ENCODE assay signal across 19 cellular contexts in genomic region chr18:79975985-79976680, GRCh38. TPM values are rescaled to one million over a fixed set of nuclear protein-coding genes. Genes with fewer than 3 reads are reported as not detected.
DNase-seq lines count a peak whose midpoint lies in the region; ATAC-seq and TF ChIP-seq lines count a peak whose summit lies in the region.
"Had no signal": no experiment of that assay in that cellular context is flagged by ENCODE, and none has a peak within 500 bp of the region (broad histone marks: within the 10 kb centered on the region; RNA-seq: fewer than 3 reads in every experiment).

No MANE protein-coding gene starts in this region.

- no peak overlapping the region for H3K4me3 ChIP-seq in right lobe of liver
- H3K4me3 ChIP-seq: cardiac muscle cell, GM23248 had no signal

- H3K36me3 ChIP-seq in right lobe of liver = peaks cover 0 to 14% (median 8%) of the 10 kb centered on the region in 4 donors

- peak overlapping the region in 2 of 3 donors; percentile 14 to 30 for H3K27ac ChIP-seq in right lobe of liver
- H3K27ac ChIP-seq: cardiac muscle cell, epithelial cell of prostate, GM23248 had no signal

- in situ Hi-C loops in GM13977 (cut with MboI; ENCODE audit: low pct_unique_long_range_greater_than_20kb, low sequenced_read_pairs, unreplicated experiment) = no loop called here

- H3K4me1 ChIP-seq in right lobe of liver = peaks cover 0 to 16% (median 5%) of the 10 kb centered on the region in 4 donors

- ATAC-seq in Right ventricle myocardium inferior = peak; percentile 67
- ATAC-seq in right lobe of liver = peak; percentile 92 to 95 (median 94)

- no peak for DNase-seq in Right ventricle myocardium inferior (ENCODE audit: missing footprints)
- no peak for DNase-seq in cardiac septum (ENCODE audit: low spot score)
- DNase-seq in erythroblast (lab: John Stamatoyannopoulos, UW) = peak; percentile 57 to 58
- peak; percentile 80 to 86 (median 83) for DNase-seq in right lobe of liver
- DNase-seq in NCI-H69 (lab: John Stamatoyannopoulos, UW) = no peak
- DNase-seq in GM13977 (ENCODE audit: low spot score) = no peak
- DNase-seq in NOMO-1 (lab: John Stamatoyannopoulos, UW; ENCODE audit: unreplicated experiment in 2 of 2) = no peak
- DNase-seq in nucleus accumbens (lab: John Stamatoyannopoulos, UW) = no peak
- DNase-seq: activated CD4-positive, alpha-beta T cell treated with anti-CD3 and anti-CD28 coated beads for 1 hour; activated CD8-positive, alpha-beta memory T cell treated with anti-CD3 and anti-CD28 coated beads, Interleukin-2, amount 50 U/mL, for 48 hours; activated gamma-delta T cell; amygdala; GF-D8; GM23248; NCI-H1417 treated with DMSO at 0.1 percent for 48 hours; NCI-H524; stimulated activated CD8-positive, alpha-beta memory T cell treated with anti-CD3 and anti-CD28 coated beads, Interleukin-4, amount 100 ng/mL, for 48 hours had no signal

- WGBS in right lobe of liver (ENCODE audit: insufficient coverage, low coverage, low lambda C conversion rate, missing lambda C conversion rate) = 28% methylated on average over 10 of the region's 14 CpGs

- H3K9me3 ChIP-seq in right lobe of liver = no peaks in the 10 kb centered on the region

- TF ChIP-seq CTCF in right lobe of liver (IDR thresholded peaks at IDR 0.05) (no peak), GM13977 (IDR thresholded peaks at IDR 0.05; ENCODE audit: extremely low read depth, insufficient read depth, missing control alignments) (no peak)

- H3K27me3 ChIP-seq in right lobe of liver = no peaks in the 10 kb centered on the region
- H3K27me3 ChIP-seq: cardiac muscle cell had no signal

- intact Hi-C loops in Right ventricle myocardium inferior (cut with DNase I) (no loop called here), cardiac septum (cut with DNase I) (no loop called here), right lobe of liver (cut with DNase I) (no loop called here)

- no peak for TF ChIP-seq POLR2A in erythroblast (IDR thresholded peaks at IDR 0.05; ENCODE audit: low read length)
- no peak for TF ChIP-seq POLR2A in right lobe of liver (IDR thresholded peaks at IDR 0.05)

RNA-seq across cellular contexts. Expression of gene HSBP1L1, which starts 11.7 kb away (rescaled TPM):
- total RNA-seq in Right ventricle myocardium inferior (12.5 TPM), cardiac septum (7.9 TPM), right lobe of liver (10 to 100 TPM; 16.8 to 35.1 (median 23.7) TPM)

RNA-seq across cellular contexts. Expression of gene TXNL4A, which starts 12.2 kb away (rescaled TPM):
- total RNA-seq in Right ventricle myocardium inferior (90.8 TPM), cardiac septum (96.5 TPM), right lobe of liver (10 to 100 TPM; 18.5 to 53.9 (median 37.8) TPM)

RNA-seq across cellular contexts. Expression of gene SLC66A2, which starts 24.7 kb away (rescaled TPM):
- total RNA-seq in Right ventricle myocardium inferior = 29.3 TPM
- total RNA-seq in cardiac septum = 23.5 TPM
- 100 to 1,000 TPM in 3 of 6 experiments, 10 to 100 TPM in 3; 61.6 to 140 (median 95.8) TPM for total RNA-seq in right lobe of liver

RNA-seq across cellular contexts. Expression of gene RBFA, which starts 58.1 kb away (rescaled TPM):
- total RNA-seq in Right ventricle myocardium inferior = 25.3 TPM
- total RNA-seq in cardiac septum = 24.4 TPM
- total RNA-seq in right lobe of liver = 10 to 100 TPM; 12.3 to 36.6 (median 18.8) TPM

Comparison
In these comparisons a context has a peak if more than half of its experiments do, and no peak if none do; other contexts are left out.
1. DNase-seq: peak in erythroblast (2 of 2) and right lobe of liver (3 of 3); none in Right ventricle myocardium inferior (single experiment), cardiac septum (single experiment), NCI-H69 (single experiment), GM13977 (single experiment), NOMO-1 (0 of 2) and nucleus accumbens (0 of 56).